ENCODE assay signal across 8 cellular contexts in the genomic region with DNA sequence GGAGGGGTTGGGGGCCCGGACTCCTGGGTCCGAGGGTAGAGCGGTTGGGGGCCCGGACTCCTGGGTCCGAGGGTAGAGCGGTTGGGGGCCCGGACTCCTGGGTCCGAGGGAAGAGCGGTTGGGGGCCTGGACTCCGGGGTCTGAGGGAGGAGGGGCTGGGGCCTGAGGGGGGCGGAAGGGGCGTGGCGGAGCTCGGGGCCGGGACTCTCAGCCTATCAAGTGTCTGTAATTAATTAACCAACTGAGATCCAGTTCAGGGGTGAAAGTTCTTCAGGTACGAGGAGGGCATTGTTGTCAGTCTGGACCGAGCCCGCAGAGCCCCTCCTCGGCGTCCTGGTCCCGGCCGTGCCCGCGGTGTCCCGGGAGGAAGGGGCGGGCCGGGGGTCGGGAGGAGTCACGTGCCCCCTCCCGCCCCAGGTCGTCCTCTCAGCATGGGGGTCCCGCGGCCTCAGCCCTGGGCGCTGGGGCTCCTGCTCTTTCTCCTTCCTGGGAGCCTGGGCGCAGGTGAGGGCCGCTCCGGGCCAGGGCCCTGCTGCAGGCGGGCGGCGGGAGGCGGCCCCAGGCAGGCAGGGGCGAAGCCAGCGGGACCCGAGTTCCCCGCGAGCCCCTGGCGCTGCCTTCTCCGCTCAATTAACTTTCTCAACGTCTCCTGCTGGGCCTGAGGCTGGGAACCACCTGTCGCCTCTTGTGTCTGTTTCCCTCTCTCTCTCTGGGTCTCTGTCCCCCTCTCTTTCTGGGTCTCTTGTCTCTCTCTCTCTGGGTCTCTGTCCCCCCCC. TPM values are rescaled to one million over a fixed set of nuclear protein-coding genes. Genes with fewer than 3 reads are reported as not detected.
A peak's percentile ranks its signal among the peaks of the same experiment; 100 is the strongest.
DNase-seq lines count a peak whose midpoint lies in the region; ATAC-seq and TF ChIP-seq lines count a peak whose summit lies in the region.

No MANE protein-coding gene starts in this region.

- no peaks in the 10 kb centered on the region for H3K79me2 ChIP-seq in Karpas-422 (ENCODE audit: low read length)

- DNase-seq in Caki2 (ENCODE audit: low read depth) (peak; percentile 44), Karpas-422 (peak; percentile 64), foreskin fibroblast (peak; percentile 20 to 63), omental fat pad (ENCODE audit: low spot score) (no peak)
- peak; percentile 67 for DNase-seq in activated CD8-positive, alpha-beta memory T cell treated with anti-CD3 and anti-CD28 coated beads, Interleukin-2, amount 50 U/mL, for 48 hours

- H4K20me1 ChIP-seq in Karpas-422 (ENCODE audit: insufficient read depth, low read depth, low read length) = no peaks in the 10 kb centered on the region

- H3K4me1 ChIP-seq in Karpas-422 (ENCODE audit: low read length) = peaks cover 11% of the 10 kb centered on the region

- peak overlapping the region; percentile 64 for H3K4me3 ChIP-seq in Karpas-422 (ENCODE audit: low read length)
- H3K4me3 ChIP-seq in foreskin fibroblast (ENCODE audit: low read depth in 1 of 2, low read length in 2 of 2) = peak overlapping the region; percentile 64 to 75

- H3K27ac ChIP-seq in Karpas-422 (ENCODE audit: low read length) = no peak overlapping the region

- H2AFZ ChIP-seq in Karpas-422 (ENCODE audit: low read length) = peak overlapping the region; percentile 83; the same call in 1 of the 2 replicates

- H3K9ac ChIP-seq in Karpas-422 (ENCODE audit: low read length) = peak overlapping the region; percentile 60

- TF ChIP-seq CTCF in foreskin fibroblast (IDR thresholded peaks at IDR 0.05; ENCODE audit: low read depth, low read length) (no peak), omental fat pad (IDR thresholded peaks at IDR 0.05) (no peak)

- ATAC-seq in omental fat pad (ENCODE audit: low FRiP score) (peak; percentile 45), GM21528 (IDR thresholded peaks at IDR 0.05; ENCODE audit: low FRiP score, unreplicated experiment) (no peak), HG03342 (IDR thresholded peaks at IDR 0.05; ENCODE audit: unreplicated experiment) (no peak), HG02840 (IDR thresholded peaks at IDR 0.05; ENCODE audit: low FRiP score, unreplicated experiment) (no peak)

- H3K9me3 ChIP-seq in Karpas-422 (ENCODE audit: low read length) = no peaks in the 10 kb centered on the region

- H3K9me2 ChIP-seq in Karpas-422 (replicated peaks; ENCODE audit: insufficient read depth, low read length) = no peaks in the 10 kb centered on the region

- no peaks in the 10 kb centered on the region for H3K27me3 ChIP-seq in Karpas-422 (ENCODE audit: low read length)

- no peaks in the 10 kb centered on the region for H3K36me3 ChIP-seq in Karpas-422 (ENCODE audit: insufficient read depth, low read length)

- in situ Hi-C loops in Caki2 (cut with HindIII; ENCODE audit: low pct_unique_long_range_greater_than_20kb, low sequenced_read_pairs) = no loop called here

- peak overlapping the region; percentile 76 for H3K4me2 ChIP-seq in Karpas-422 (ENCODE audit: low read depth, low read length, poor library complexity, severe bottlenecking)

RNA-seq across cellular contexts. Expression of a gene that starts 0.7 kb away (rescaled TPM):
- total RNA-seq in Caki2 (2014; rRNA removed; shearing (Covaris generic); ENCODE audit: low replicate concordance) = 75.4 and 121 TPM in 2 replicates
- 1.8 and 3.5 TPM in 2 replicates for total RNA-seq in Karpas-422 (2014; rRNA removed; shearing (Covaris generic); ENCODE audit: low replicate concordance)
- 100 to 1,000 TPM; 314 to 479 (median 337) TPM for total RNA-seq in omental fat pad

RNA-seq across cellular contexts. Expression of a gene that starts 14.6 kb away (rescaled TPM):
- 0.27 and 0.52 TPM in 2 replicates for total RNA-seq in Caki2 (2014; rRNA removed; shearing (Covaris generic); ENCODE audit: low replicate concordance)
- total RNA-seq in Karpas-422 (2014; rRNA removed; shearing (Covaris generic); ENCODE audit: low replicate concordance) = 0.22 TPM in 1 of 2 replicates, not detected in the other
- 10 to 100 TPM; 23.7 to 70.1 (median 26.9) TPM for total RNA-seq in omental fat pad

RNA-seq across cellular contexts. Expression of a gene that starts 16.9 kb away (rescaled TPM):
- total RNA-seq in Caki2 (2014; rRNA removed; shearing (Covaris generic); ENCODE audit: low replicate concordance) = 2,936 and 3,126 TPM in 2 replicates
- total RNA-seq in Karpas-422 (2014; rRNA removed; shearing (Covaris generic); ENCODE audit: low replicate concordance) = 6,857 and 9,247 TPM in 2 replicates
- 1,000 to 10,000 TPM; 3,715 to 4,750 (median 4,286) TPM for total RNA-seq in omental fat pad

RNA-seq across cellular contexts. Expression of a gene that starts 25.8 kb away (rescaled TPM):
- 2,724 and 3,070 TPM in 2 replicates for total RNA-seq in Caki2 (2014; rRNA removed; shearing (Covaris generic); ENCODE audit: low replicate concordance)
- 6,359 and 8,659 TPM in 2 replicates for total RNA-seq in Karpas-422 (2014; rRNA removed; shearing (Covaris generic); ENCODE audit: low replicate concordance)
- 1,000 to 10,000 TPM; 2,551 to 3,862 (median 3,160) TPM for total RNA-seq in omental fat pad

RNA-seq across cellular contexts. Expression of a gene that starts 39.1 kb away (rescaled TPM):
- 0.35 and 0.71 TPM in 2 replicates for total RNA-seq in Caki2 (2014; rRNA removed; shearing (Covaris generic); ENCODE audit: low replicate concordance)
- 18.8 and 19.3 TPM in 2 replicates for total RNA-seq in Karpas-422 (2014; rRNA removed; shearing (Covaris generic); ENCODE audit: low replicate concordance)
- 10 to 100 TPM in 1 of 4 donors, 1 to 10 TPM in 3; 2.3 to 11.2 (median 2.6) TPM for total RNA-seq in omental fat pad

Comparison
In these comparisons a context has a peak if more than half of its experiments do, and no peak if none do; other contexts are left out.
1. RNA of a gene that starts 0.7 kb away (total RNA-seq): 314 to 479 TPM in omental fat pad and 75.4 to 121 TPM in Caki2; 1.8 to 3.5 TPM in Karpas-422; every median in the first group is over 10 times any median in the second.
2. RNA of a gene that starts 14.6 kb away (total RNA-seq): 23.7 to 70.1 TPM in omental fat pad; 0.27 to 0.52 TPM in Caki2 and 0.22 TPM in Karpas-422; every median in the first group is over 10 times any median in the second.